In genomic region chr11:2927851-2928604, GRCh38 we compare ENCODE assay signal across 8 cellular contexts. TPM values are rescaled to one million over a fixed set of nuclear protein-coding genes. Genes with fewer than 3 reads are reported as not detected.
DNase-seq lines count a peak whose midpoint lies in the region; ATAC-seq, FAIRE-seq and TF ChIP-seq lines count a peak whose summit lies in the region.

No MANE protein-coding gene starts in this region.

- in situ Hi-C loops in GM13976 (cut with MboI; ENCODE audit: low sequenced_read_pairs, unreplicated experiment), result no loop called here

- DNase-seq in AG08396 (ENCODE audit: low spot score) (peak; percentile 73), HuH-7.5 (ENCODE audit: low spot score) (peak; percentile 69), bronchial epithelial cell (ENCODE audit: low read depth) (no peak), left lung (peak; percentile 35 to 81), NCI-H1930 (lab: John Stamatoyannopoulos, UW) (no peak), GM13976 (ENCODE audit: low spot score) (no peak)

- ATAC-seq in left lung (no peak), HG03571 (IDR thresholded peaks at IDR 0.05; ENCODE audit: unreplicated experiment) (no peak), GM21529 (IDR thresholded peaks at IDR 0.05; ENCODE audit: unreplicated experiment) (no peak)

- H3K27me3 ChIP-seq in bronchial epithelial cell (ENCODE audit: control insufficient read depth, insufficient read depth, low read length), result no peaks in the 10 kb centered on the region
- H3K27me3 ChIP-seq in left lung, result peaks cover 0 to 47% of the 10 kb centered on the region in 2 donors

- peaks cover 5% of the 10 kb centered on the region for H3K36me3 ChIP-seq in bronchial epithelial cell (ENCODE audit: control insufficient read depth, insufficient read depth, low read length)
- no peaks in the 10 kb centered on the region for H3K36me3 ChIP-seq in left lung

- intact Hi-C loops in left lung (cut with DNase I), result no loop called here

- peak overlapping the region in 1 of 2 donors; percentile 90 for H3K27ac ChIP-seq in left lung

- H3K4me1 ChIP-seq in left lung, result peaks cover 0 to 55% of the 10 kb centered on the region in 2 donors

- peak overlapping the region; percentile 97 for H3K4me3 ChIP-seq in bronchial epithelial cell (ENCODE audit: low read depth, low read length)
- peak overlapping the region; percentile 46 to 54 for H3K4me3 ChIP-seq in left lung

- no peak for TF ChIP-seq CTCF in bronchial epithelial cell (IDR thresholded peaks at IDR 0.05; ENCODE audit: insufficient read depth, low read length, severe bottlenecking)
- TF ChIP-seq CTCF in left lung (IDR thresholded peaks at IDR 0.05), result no peak
- no peak for TF ChIP-seq CTCF in GM13976 (IDR thresholded peaks at IDR 0.05; ENCODE audit: borderline replicate concordance, control extremely low read depth, extremely low read depth, insufficient read depth, missing control alignments)

- FAIRE-seq in bronchial epithelial cell (lab: Jason Lieb, UNC), result no peak

- no peaks in the 10 kb centered on the region for H3K9me3 ChIP-seq in left lung

RNA-seq across cellular contexts. Expression of gene PHLDA2, which starts 1.2 kb away (rescaled TPM):
- 5.0 and 11.9 TPM in 2 replicates for total RNA-seq in bronchial epithelial cell
- total RNA-seq in left lung, result 10 to 100 TPM; 28.3 to 50.0 TPM

RNA-seq across cellular contexts. Expression of gene CDKN1C, which starts 42.5 kb away (rescaled TPM):
- total RNA-seq in bronchial epithelial cell, result 9.5 and 9.9 TPM in 2 replicates
- 10 to 100 TPM; 18.0 to 31.7 TPM for total RNA-seq in left lung

Comparison
In these comparisons a context has a peak if more than half of its experiments do, and no peak if none do; other contexts are left out.
1. DNase-seq: peak in AG08396 (single experiment), HuH-7.5 (single experiment) and left lung (2 of 2); none in bronchial epithelial cell (single experiment), NCI-H1930 (0 of 2) and GM13976 (single experiment).